7 cellular contexts compared by ENCODE assay signal in genomic region chr14:32939254-32940065, GRCh38. TPM values are rescaled to one million over a fixed set of nuclear protein-coding genes. Genes with fewer than 3 reads are reported as not detected.
DNase-seq lines count a peak whose midpoint lies in the region; ATAC-seq, FAIRE-seq and TF ChIP-seq lines count a peak whose summit lies in the region.

No MANE protein-coding gene starts in this region.

- H2BK5ac ChIP-seq in H1 (ENCODE audit: low read depth, low read length): no peak overlapping the region

- peak overlapping the region; percentile 94 for H2AFZ ChIP-seq in SK-N-SH (ENCODE audit: low read depth)
- peak overlapping the region; percentile 52; the same call in 1 of the 2 replicates for H2AFZ ChIP-seq in H1 (ENCODE audit: low read length)

- no peak overlapping the region for H3K23ac ChIP-seq in H1 (ENCODE audit: insufficient read length)

- peak; percentile 41 for ATAC-seq in HG03442 (IDR thresholded peaks at IDR 0.05; ENCODE audit: unreplicated experiment)
- ATAC-seq in lower lobe of right lung: peak; percentile 88 to 91
- peak; percentile 67 for ATAC-seq in stimulated activated naive CD8-positive, alpha-beta T cell treated with anti-CD3 and anti-CD28 coated beads, Interleukin-15, amount 100 ng/mL, for 72 hours

- peaks cover 11 to 13% of the 10 kb centered on the region in 2 experiments; a peak in 3 of 4 replicates for H3K4me1 ChIP-seq in SK-N-SH (ENCODE audit: control insufficient read depth in 1 of 2, insufficient read depth in 2 of 2, low read depth in 1 of 2, low read length in 1 of 2)
- peaks cover 3 to 16% (median 11%) of the 10 kb centered on the region in 4 experiments; a peak in 5 of 7 replicates for H3K4me1 ChIP-seq in H1 (replicated peaks in 1 of 4; ENCODE audit: control insufficient read depth in 3 of 4, insufficient read depth in 4 of 4, low read length in 3 of 4)
- no peaks in the 10 kb centered on the region for H3K4me1 ChIP-seq in lower lobe of right lung

- H3K79me2 ChIP-seq in SK-N-SH (ENCODE audit: insufficient read depth) (no peaks in the 10 kb centered on the region; the same call in 1 of the 2 replicates), H1 (ENCODE audit: control insufficient read depth in 1 of 2, insufficient read depth in 2 of 2, low read length in 2 of 2) (no peaks in the 10 kb centered on the region)

- H3K9me3 ChIP-seq in SK-N-SH: no peaks in the 10 kb centered on the region
- H3K9me3 ChIP-seq in H1 (ENCODE audit: insufficient read depth in 2 of 2, low read depth in 1 of 2, low read length in 1 of 2): no peaks in the 10 kb centered on the region
- no peaks in the 10 kb centered on the region for H3K9me3 ChIP-seq in lower lobe of right lung

- H2BK120ac ChIP-seq in H1 (replicated peaks; ENCODE audit: low read depth, low read length): no peak overlapping the region

- H3K4me1 Mint-ChIP-seq in stimulated activated naive CD8-positive, alpha-beta T cell treated with anti-CD3 and anti-CD28 coated beads, Interleukin-15, amount 100 ng/mL, for 72 hours: peaks cover 17% of the 10 kb centered on the region

- peak overlapping the region; percentile 79 for H3K9ac ChIP-seq in SK-N-SH
- H3K9ac ChIP-seq in H1 (replicated peaks in 1 of 4; ENCODE audit: extremely low read depth in 1 of 4, low read depth in 3 of 4, low read length in 3 of 4): peak overlapping the region in 3 of 4 experiments; percentile 42 to 79 (median 61); a peak in 3 of 7 replicates

- intact Hi-C loops in lower lobe of right lung (cut with DNase I): no loop called here

- no peak overlapping the region for H2BK20ac ChIP-seq in H1 (ENCODE audit: low read length)

- H4K8ac ChIP-seq in H1 (ENCODE audit: extremely low read depth, insufficient read depth, low read length): peak overlapping the region; percentile 25; the same call in 1 of the 2 replicates

- POLR2A ChIA-PET in SK-N-SH (lab: Yijun Ruan, JAX): interaction anchor here (0.6 kb wide), 2 partner anchors 626 to 855 kb away, joined by 4 to 5 read pairs; no protein-coding TSS in a partner anchor
- POLR2A ChIA-PET in H1 (lab: Charles Lee; ENCODE audit: partially characterized antibody): interaction anchor here (1.2 kb wide), 1 partner anchor 11 kb away, joined by 3 read pairs; no protein-coding TSS in a partner anchor

- TF ChIP-seq POLR2A in H1 (IDR thresholded peaks at IDR 0.05; ENCODE audit: control extremely low read depth in 1 of 2, low read depth in 2 of 2, low read length in 2 of 2): peak in 1 of 2 experiments; percentile 4; a peak in 1 of 3 replicates

- peak in 1 of 2 experiments; percentile 24; a peak in 1 of 4 replicates for TF ChIP-seq EP300 in SK-N-SH (IDR thresholded peaks at IDR 0.05; ENCODE audit: borderline replicate concordance in 1 of 2, low read depth in 1 of 2, low read length in 1 of 2)
- no peak for TF ChIP-seq EP300 in H1 (IDR thresholded peaks at IDR 0.05; ENCODE audit: borderline replicate concordance in 1 of 2, low read depth in 2 of 2, low read length in 2 of 2)

- CTCF ChIA-PET in SK-N-SH (lab: Yijun Ruan, JAX): no interaction called here
- CTCF ChIA-PET in H1 (lab: Charles Lee; ENCODE audit: partially characterized antibody): no interaction called here

- H3K23me2 ChIP-seq in H1 (ENCODE audit: low read depth, low read length): peaks cover 14% of the 10 kb centered on the region

- H3K36me3 ChIP-seq in GM06990 (ENCODE audit: control insufficient read depth, insufficient read depth, low read length) (no peaks in the 10 kb centered on the region), SK-N-SH (replicated peaks in 1 of 2; ENCODE audit: control insufficient read depth in 1 of 2, insufficient read depth in 2 of 2, low read length in 1 of 2) (no peaks in the 10 kb centered on the region), H1 (ENCODE audit: control insufficient read depth in 2 of 4, insufficient read depth in 4 of 4, low read length in 3 of 4) (no peaks in the 10 kb centered on the region), lower lobe of right lung (no peaks in the 10 kb centered on the region)

- no peak overlapping the region for H3K4ac ChIP-seq in H1 (replicated peaks; ENCODE audit: insufficient read length, low read depth, low read length)

- no peak overlapping the region for H2BK15ac ChIP-seq in H1 (ENCODE audit: low read length)

- TF ChIP-seq RAD21 in SK-N-SH (IDR thresholded peaks at IDR 0.05; ENCODE audit: low read length) (no peak), H1 (IDR thresholded peaks at IDR 0.05 in 1 of 2, conservative IDR thresholded peaks at IDR 0.05 in 1 of 2; ENCODE audit: low read depth in 2 of 2, low read length in 2 of 2) (no peak)

- under 1% methylated on average over 63 of the region's 80 CpGs for whole genome bisulfite sequencing in SK-N-SH (ENCODE audit: low lambda C conversion rate)
- WGBS in H1 (ENCODE audit: extremely low coverage in 1 of 2, insufficient coverage in 1 of 2, insufficient read length in 1 of 2, insufficient replicate concordance in 2 of 2, low coverage in 1 of 2, low lambda C conversion rate in 2 of 2, missing lambda C conversion rate in 1 of 2), 2 experiments: 0% methylated on average over 9 of the region's 80 CpGs; no CpG with 5 or more reads in 1 of the 2 experiments

- H4K5ac ChIP-seq in H1 (ENCODE audit: insufficient read length, low read depth, low read length): no peak overlapping the region

- H3K9me2 ChIP-seq in SK-N-SH: no peaks in the 10 kb centered on the region

- peaks cover 76% of the 10 kb centered on the region for H3K27me3 Mint-ChIP-seq in stimulated activated naive CD8-positive, alpha-beta T cell treated with anti-CD3 and anti-CD28 coated beads, Interleukin-15, amount 100 ng/mL, for 72 hours

- H2AK5ac ChIP-seq in H1 (ENCODE audit: low read depth, low read length): no peak overlapping the region

- no peak overlapping the region for H4K91ac ChIP-seq in H1 (replicated peaks; ENCODE audit: insufficient read length, low read length)

- no peak overlapping the region for H3K56ac ChIP-seq in H1 (replicated peaks; ENCODE audit: insufficient read length, low read depth, low read length)

- TF ChIP-seq CTCF in GM06990 (IDR thresholded peaks at IDR 0.05; ENCODE audit: insufficient read depth, low read length, poor library complexity, severe bottlenecking): no peak
- TF ChIP-seq CTCF in SK-N-SH (IDR thresholded peaks at IDR 0.05): no peak
- TF ChIP-seq CTCF in H1 (IDR thresholded peaks at IDR 0.05; ENCODE audit: control extremely low read depth in 1 of 3, insufficient read depth in 1 of 3, low read depth in 1 of 3, low read length in 3 of 3): no peak
- TF ChIP-seq CTCF in lower lobe of right lung (IDR thresholded peaks at IDR 0.05): no peak

- H3K18ac ChIP-seq in H1 (ENCODE audit: extremely low read depth, low read length): no peak overlapping the region

- FAIRE-seq in H1 (lab: Jason Lieb, UNC): no peak

- no peak overlapping the region for H3K14ac ChIP-seq in H1 (ENCODE audit: insufficient read length)

- H3K4me2 ChIP-seq in SK-N-SH (peak overlapping the region; percentile 82), H1 (ENCODE audit: insufficient read depth in 1 of 2, low read depth in 2 of 2, low read length in 2 of 2) (peak overlapping the region; percentile 66 to 71)

- peak overlapping the region; percentile 86 to 88 for H3K4me3 Mint-ChIP-seq in stimulated activated naive CD8-positive, alpha-beta T cell treated with anti-CD3 and anti-CD28 coated beads, Interleukin-15, amount 100 ng/mL, for 72 hours

- H4K20me1 ChIP-seq in SK-N-SH (ENCODE audit: insufficient read depth) (no peaks in the 10 kb centered on the region), H1 (replicated peaks in 1 of 2; ENCODE audit: control insufficient read depth in 1 of 2, insufficient read depth in 2 of 2, low read length in 2 of 2) (peaks cover 0 to 4% of the 10 kb centered on the region in 2 experiments)

- peak overlapping the region; percentile 26 for H3K4me3 ChIP-seq in GM06990 (replicated peaks; ENCODE audit: low read depth, low read length)
- H3K4me3 ChIP-seq in SK-N-SH (ENCODE audit: low read depth in 2 of 2, low read length in 1 of 2): peak overlapping the region; percentile 72
- peak overlapping the region; percentile 40 to 75 (median 53) for H3K4me3 ChIP-seq in H1 (ENCODE audit: extremely low read depth in 1 of 4, insufficient read depth in 2 of 4, low read depth in 3 of 4, low read length in 4 of 4)
- peak overlapping the region; percentile 53 for H3K4me3 ChIP-seq in lower lobe of right lung

- H3K9me3 Mint-ChIP-seq in stimulated activated naive CD8-positive, alpha-beta T cell treated with anti-CD3 and anti-CD28 coated beads, Interleukin-15, amount 100 ng/mL, for 72 hours: no peaks in the 10 kb centered on the region

- H3K27me3 ChIP-seq in GM06990 (replicated peaks; ENCODE audit: control insufficient read depth, insufficient read depth, low read length) (no peaks in the 10 kb centered on the region), SK-N-SH (ENCODE audit: insufficient read depth) (no peaks in the 10 kb centered on the region; the same call in 1 of the 2 replicates), H1 (replicated peaks in 1 of 4; ENCODE audit: control insufficient read depth in 3 of 4, extremely low read depth in 1 of 4, insufficient read depth in 3 of 4, low read length in 3 of 4) (peaks cover 8 to 41% (median 34%) of the 10 kb centered on the region in 4 experiments), lower lobe of right lung (ENCODE audit: low read depth) (peaks cover 53% of the 10 kb centered on the region)

- H2BK12ac ChIP-seq in H1 (ENCODE audit: low read depth, low read length): no peak overlapping the region

- H3F3A ChIP-seq in SK-N-SH (replicated peaks; ENCODE audit: insufficient read depth): peaks cover 26% of the 10 kb centered on the region

- DNase-seq in GM06990 (ENCODE audit: extremely low read depth, insufficient read length) (no peak), SK-N-SH (peak; percentile 78), H1 (ENCODE audit: low read depth in 1 of 2, low spot score in 2 of 2) (peak in 1 of 2 experiments; percentile 72), lower lobe of right lung (peak; percentile 58), CD1c-positive myeloid dendritic cell (ENCODE audit: extremely low spot score) (no peak)
- DNase-seq in stimulated activated naive CD8-positive, alpha-beta T cell treated with anti-CD3 and anti-CD28 coated beads, Interleukin-15, amount 100 ng/mL, for 72 hours: no peak

- peak overlapping the region; percentile 43 to 65 for H3K27ac ChIP-seq in SK-N-SH (ENCODE audit: low read depth in 2 of 2, low read length in 1 of 2)
- H3K27ac ChIP-seq in H1 (ENCODE audit: low read depth, low read length): no peak overlapping the region
- H3K27ac ChIP-seq in lower lobe of right lung: peak overlapping the region; percentile 51

- H3K27ac Mint-ChIP-seq in stimulated activated naive CD8-positive, alpha-beta T cell treated with anti-CD3 and anti-CD28 coated beads, Interleukin-15, amount 100 ng/mL, for 72 hours: peak overlapping the region; percentile 1 to 72

- H3K79me1 ChIP-seq in H1 (ENCODE audit: low read depth, low read length): no peaks in the 10 kb centered on the region

RNA-seq across cellular contexts. Expression of gene NPAS3, which starts 0.8 kb away (rescaled TPM):
- polyA plus RNA-seq in SK-N-SH (2012; rRNA removed): 4.3 and 4.5 TPM in 2 replicates
- 4.2 and 4.6 TPM in 2 replicates for polyA plus RNA-seq in SK-N-SH (2012; cell fraction: cytosol; rRNA removed)
- polyA plus RNA-seq in SK-N-SH (2012; cell fraction: nucleus; rRNA removed): 7.1 and 7.3 TPM in 2 replicates
- 0.60 and 0.63 TPM in 2 replicates for total RNA-seq in H1 (2021; fragmentation: NEBNext Ultra II Directional; extraction: Animal tissue kit (Norgen Biotek cat#: 25700))
- polyA plus RNA-seq in H1 (2011; rRNA removed): 0.11 and 0.14 TPM in 2 replicates
- polyA plus RNA-seq in H1 (2011; cell fraction: cytosol; rRNA removed): 0.17 TPM
- 0.39 TPM for polyA plus RNA-seq in H1 (2011; cell fraction: nucleus; rRNA removed)
- polyA plus RNA-seq in H1 (2012, experiment 1 of 2): 0.29 to 0.50 TPM (median 0.40 TPM) in 4 replicates
- 0.35 TPM for polyA plus RNA-seq in H1 (2012, experiment 2 of 2)
- polyA plus RNA-seq in H1 (2013, experiment 1 of 2): 0.36 TPM
- polyA plus RNA-seq in H1 (2013, experiment 2 of 2): 0.46 TPM
- 0.98 and 1.0 TPM in 2 replicates for polyA minus RNA-seq in H1 (2011; rRNA and poly(A)+ RNA removed)
- 2.7 TPM for polyA minus RNA-seq in H1 (2011; cell fraction: cytosol; rRNA and poly(A)+ RNA removed)
- polyA minus RNA-seq in H1 (2011; cell fraction: nucleus; rRNA and poly(A)+ RNA removed): 3.1 TPM
- 0.95 TPM for total RNA-seq in lower lobe of right lung

Comparison
In these comparisons a context has a peak if more than half of its experiments do, and no peak if none do; other contexts are left out.
1. DNase-seq: peak in SK-N-SH (single experiment) and lower lobe of right lung (single experiment); none in GM06990 (single experiment), stimulated activated naive CD8-positive, alpha-beta T cell treated with anti-CD3 and anti-CD28 coated beads, Interleukin-15, amount 100 ng/mL, for 72 hours (0 of 2) and CD1c-positive myeloid dendritic cell (single experiment).
2. Peak in every context shown above with its lines, with median percentiles within 50 percentile points of each other: H3K4me3 ChIP-seq and ATAC-seq.